19 cellular contexts compared by ENCODE assay signal in the genomic region with DNA sequence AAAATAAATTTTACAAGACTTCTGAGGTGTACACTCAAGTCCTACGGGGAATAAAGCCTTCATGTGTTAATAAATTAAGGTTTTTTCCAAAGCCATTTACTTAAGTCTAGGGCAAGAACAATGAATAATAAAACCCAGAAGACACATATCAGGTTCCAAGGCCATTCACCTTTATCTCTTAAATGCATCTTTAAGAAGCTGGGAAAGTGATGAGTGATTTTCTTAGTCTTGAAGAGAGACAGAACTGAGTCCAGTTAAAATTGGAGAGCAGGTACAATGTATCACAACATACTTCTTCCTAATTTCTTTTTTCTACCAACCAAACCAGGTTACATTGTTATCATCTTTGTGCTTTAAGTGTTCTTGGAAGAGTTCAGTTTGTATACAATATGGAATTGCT.
"Had no signal": no experiment of that assay in that cellular context is flagged by ENCODE, and none has a peak within 500 bp of the region (broad histone marks: within the 10 kb centered on the region; RNA-seq: fewer than 3 reads in every experiment).

No MANE protein-coding gene starts in this region.

- H3K4me3 Mint-ChIP-seq: dendritic cell treated with granulocyte-macrophage colony-stimulating factor and Interleukin-4, amounts not matched to agents 40 ng/mL and 50 ng/mL, for 4 days; mesothelial cell of epicardium; naive B cell had no signal

- DNase-seq: colonic mucosa; cortex of kidney; effector CD8-positive, alpha-beta T cell; foreskin keratinocyte; gastrocnemius medialis; glutamatergic neuron; head of caudate nucleus; heart right ventricle; hippocampal formation; left cardiac atrium; left lung; left ventricle myocardium superior; lower lobe of right lung; mesenchymal stem cell; mucosa of descending colon; naive B cell had no signal

- H3K27ac Mint-ChIP-seq: dendritic cell treated with granulocyte-macrophage colony-stimulating factor and Interleukin-4, amounts not matched to agents 40 ng/mL and 50 ng/mL, for 4 days; mesothelial cell of epicardium; naive B cell had no signal

- H3K4me1 ChIP-seq: colonic mucosa, esophagus muscularis mucosa, foreskin keratinocyte, gastrocnemius medialis, left lung, lower lobe of right lung had no signal

- H3K4me3 ChIP-seq: colonic mucosa, esophagus muscularis mucosa, gastrocnemius medialis, heart right ventricle, left lung, lower lobe of right lung, mucosa of descending colon had no signal

- H3K27me3 Mint-ChIP-seq: dendritic cell treated with granulocyte-macrophage colony-stimulating factor and Interleukin-4, amounts not matched to agents 40 ng/mL and 50 ng/mL, for 4 days; naive B cell had no signal

- H3K36me3 ChIP-seq: colonic mucosa, gastrocnemius medialis had no signal

- H3K4me1 Mint-ChIP-seq: naive B cell had no signal

- H3K27me3 ChIP-seq: colonic mucosa, esophagus muscularis mucosa, foreskin keratinocyte, gastrocnemius medialis, heart right ventricle, left lung had no signal

- H3K27ac ChIP-seq: colonic mucosa, esophagus muscularis mucosa, foreskin keratinocyte, gastrocnemius medialis, heart right ventricle, left lung, lower lobe of right lung had no signal

- H3K9me3 ChIP-seq: colonic mucosa, esophagus muscularis mucosa, gastrocnemius medialis, heart right ventricle, left lung, lower lobe of right lung, mucosa of descending colon had no signal

- H3K9me3 Mint-ChIP-seq: dendritic cell treated with granulocyte-macrophage colony-stimulating factor and Interleukin-4, amounts not matched to agents 40 ng/mL and 50 ng/mL, for 4 days; mesothelial cell of epicardium; naive B cell had no signal

- ATAC-seq: foreskin keratinocyte, gastrocnemius medialis, heart right ventricle, left cardiac atrium, left lung, left ventricle myocardium superior, lower lobe of right lung had no signal

- H3K36me3 Mint-ChIP-seq: mesothelial cell of epicardium, naive B cell had no signal
